19 cellular contexts compared by ENCODE assay signal in the genomic region with DNA sequence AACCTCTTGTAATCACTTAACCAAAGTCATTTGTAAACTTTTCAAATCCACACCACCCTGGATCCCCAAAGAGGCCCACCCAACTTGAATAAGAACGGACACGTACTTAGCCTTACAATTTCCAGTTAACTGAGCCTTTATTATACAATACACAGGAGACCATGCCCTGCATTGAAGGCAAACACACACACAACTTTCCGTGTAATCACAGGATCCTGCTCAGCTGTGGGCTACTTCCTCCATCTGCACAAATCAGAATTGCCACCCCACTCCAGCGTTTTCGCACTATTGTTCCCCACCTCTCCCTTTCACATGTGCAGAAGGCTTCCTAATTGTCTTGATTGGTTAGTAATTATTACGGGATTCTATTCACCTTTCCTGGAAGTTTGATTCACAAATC. TPM values are rescaled to one million over a fixed set of nuclear protein-coding genes. Genes with fewer than 3 reads are reported as not detected.
DNase-seq lines count a peak whose midpoint lies in the region; ATAC-seq and TF ChIP-seq lines count a peak whose summit lies in the region.
"Had no signal": no experiment of that assay in that cellular context is flagged by ENCODE, and none has a peak within 500 bp of the region (broad histone marks: within the 10 kb centered on the region; RNA-seq: fewer than 3 reads in every experiment).

No MANE protein-coding gene starts in this region.

- H2AFZ ChIP-seq in neuronal stem cell (ENCODE audit: low read length), result no peak overlapping the region

- H3K27ac Mint-ChIP-seq in endodermal cell, result no peak overlapping the region
- H3K27ac Mint-ChIP-seq: CD14-positive monocyte; CD8-positive, alpha-beta T cell; IgD-negative memory B cell had no signal

- H3K9me3 Mint-ChIP-seq in endodermal cell, result no peaks in the 10 kb centered on the region
- H3K9me3 Mint-ChIP-seq: CD8-positive, alpha-beta T cell; IgD-negative memory B cell had no signal

- no peak overlapping the region for H3K4me3 Mint-ChIP-seq in endodermal cell
- H3K4me3 Mint-ChIP-seq: CD14-positive monocyte; CD8-positive, alpha-beta T cell; IgD-negative memory B cell had no signal

- H3K4ac ChIP-seq in neuronal stem cell (ENCODE audit: low read length), result no peak overlapping the region

- no peak for TF ChIP-seq POLR2A in heart left ventricle (IDR thresholded peaks at IDR 0.05)

- no peak overlapping the region for H3K23ac ChIP-seq in neuronal stem cell (ENCODE audit: low read depth, low read length, poor library complexity)

- H3K4me1 Mint-ChIP-seq in endodermal cell, result peaks cover 11% of the 10 kb centered on the region
- H3K4me1 Mint-ChIP-seq: CD14-positive monocyte had no signal

- H3K27ac ChIP-seq in heart left ventricle, result peak overlapping the region in 2 of 12 donors; percentile 9 to 33
- no peak overlapping the region for H3K27ac ChIP-seq in SJCRH30
- no peak overlapping the region for H3K27ac ChIP-seq in endodermal cell (ENCODE audit: low read depth, low read length)
- no peak overlapping the region for H3K27ac ChIP-seq in neuronal stem cell (replicated peaks; ENCODE audit: low read length)
- H3K27ac ChIP-seq: BLaER1 had no signal

- H2AK5ac ChIP-seq in neuronal stem cell (ENCODE audit: low read depth, low read length), result no peak overlapping the region

- no peak overlapping the region for H4K91ac ChIP-seq in neuronal stem cell (ENCODE audit: low read depth, low read length, poor library complexity)

- H2BK15ac ChIP-seq in neuronal stem cell (ENCODE audit: low read length), result no peak overlapping the region

- no peak overlapping the region for H3K14ac ChIP-seq in neuronal stem cell (ENCODE audit: low read length)

- H2BK5ac ChIP-seq in neuronal stem cell (ENCODE audit: low read length), result no peak overlapping the region

- TF ChIP-seq CTCF in heart left ventricle (IDR thresholded peaks at IDR 0.05) (no peak), endodermal cell (conservative IDR thresholded peaks at IDR 0.05) (no peak)

- H3K36me3 ChIP-seq in heart left ventricle (no peaks in the 10 kb centered on the region), SJCRH30 (no peaks in the 10 kb centered on the region), endodermal cell (ENCODE audit: control insufficient read depth, insufficient read depth, low read length) (no peaks in the 10 kb centered on the region), neuronal stem cell (replicated peaks in 1 of 2; ENCODE audit: control insufficient read depth in 2 of 2, insufficient read depth in 2 of 2, low read length in 2 of 2) (no peaks in the 10 kb centered on the region)
- H3K36me3 ChIP-seq: BLaER1, HAP-1 had no signal

- no peak overlapping the region for H2BK120ac ChIP-seq in neuronal stem cell (ENCODE audit: low read depth, low read length)

- H3K4me2 ChIP-seq in neuronal stem cell (ENCODE audit: insufficient read depth, low read length, poor library complexity, severe bottlenecking), result no peak overlapping the region
- H3K4me2 ChIP-seq: BLaER1 had no signal

- peaks cover 5% of the 10 kb centered on the region for H3K27me3 Mint-ChIP-seq in endodermal cell (ENCODE audit: insufficient read depth)

- 64 to 75% (median 71%) methylated on average over 6 of the region's 6 CpGs for WGBS in heart left ventricle, 4 donors
- WGBS in endodermal cell (ENCODE audit: insufficient coverage in 1 of 2, insufficient read length in 1 of 2), 2 experiments, result 80 to 94% methylated on average over 1 to 4 of the region's 6 CpGs
- no CpG with 5 or more reads among the region's 6 CpGs for WGBS in neuronal stem cell (ENCODE audit: extremely low coverage in 2 of 2, insufficient read length in 2 of 2, insufficient replicate concordance in 1 of 2), 2 donors

- H3K9me3 ChIP-seq in heart left ventricle (no peaks in the 10 kb centered on the region), SJCRH30 (replicated peaks) (0 out of 2 replicates have a peak, but pooled peaks cover 2% of the 10 kb centered on the region), endodermal cell (ENCODE audit: control insufficient read depth, low read length) (no peaks in the 10 kb centered on the region), neuronal stem cell (replicated peaks in 1 of 2; ENCODE audit: control insufficient read depth in 2 of 2, insufficient read depth in 1 of 2, low read depth in 1 of 2, low read length in 2 of 2) (no peaks in the 10 kb centered on the region)
- H3K9me3 ChIP-seq: BLaER1, HAP-1 had no signal

- H3K18ac ChIP-seq in neuronal stem cell (ENCODE audit: low read length), result no peak overlapping the region

- DNase-seq in heart left ventricle (no peak), Right ventricle myocardium inferior (ENCODE audit: missing footprints) (no peak), SJCRH30 (peak in 1 of 2 experiments; percentile 45), endodermal cell (peak; percentile 25), neuronal stem cell (ENCODE audit: low spot score) (no peak), NCI-H1694 treated with DMSO at 0.1 percent for 48 hours (lab: John Stamatoyannopoulos, UW) (no peak), OCI-M1 (lab: John Stamatoyannopoulos, UW) (no peak)
- DNase-seq: 8988T; CD8-positive, alpha-beta T cell; DMS 273 treated with DMSO at 0.1 percent for 48 hours; DMS53; DND-41; EL had no signal

- H3K27me3 ChIP-seq in heart left ventricle, result no peaks in the 10 kb centered on the region
- no peaks in the 10 kb centered on the region for H3K27me3 ChIP-seq in SJCRH30
- H3K27me3 ChIP-seq in endodermal cell (ENCODE audit: control insufficient read depth, insufficient read depth, low read length, poor library complexity, severe bottlenecking), result no peaks in the 10 kb centered on the region
- no peaks in the 10 kb centered on the region for H3K27me3 ChIP-seq in neuronal stem cell (ENCODE audit: control insufficient read depth in 3 of 3, insufficient read depth in 3 of 3, low read depth in 1 of 3, low read length in 3 of 3)
- H3K27me3 ChIP-seq: BLaER1 had no signal

- intact Hi-C loops in heart left ventricle (cut with DNase I), result no loop called here
- intact Hi-C loops in Right ventricle myocardium inferior (cut with DNase I), result no loop called here

- peak overlapping the region; percentile 14 for H2BK12ac ChIP-seq in neuronal stem cell (ENCODE audit: low read length)

- ATAC-seq in heart left ventricle (peak in 3 of 4 donors; percentile 22 to 78 (median 22)), Right ventricle myocardium inferior (no peak), HG02885 (IDR thresholded peaks at IDR 0.05; ENCODE audit: poor library complexity, unreplicated experiment) (no peak)
- ATAC-seq: CD8-positive, alpha-beta T cell; GM12878 had no signal

- H4K8ac ChIP-seq in neuronal stem cell (ENCODE audit: low read depth, low read length), result no peak overlapping the region

- no peak overlapping the region for H3K9ac ChIP-seq in endodermal cell (ENCODE audit: extremely low read depth, low read length, poor library complexity, severe bottlenecking)
- no peak overlapping the region for H3K9ac ChIP-seq in neuronal stem cell (ENCODE audit: low read depth, low read length, poor library complexity)
- H3K9ac ChIP-seq: BLaER1 had no signal

- H3K4me1 ChIP-seq in heart left ventricle (no peaks in the 10 kb centered on the region), SJCRH30 (peaks cover 17% of the 10 kb centered on the region), endodermal cell (ENCODE audit: control insufficient read depth, insufficient read depth, low read length) (no peaks in the 10 kb centered on the region), neuronal stem cell (ENCODE audit: control insufficient read depth in 2 of 2, insufficient read depth in 1 of 2, low read depth in 1 of 2, low read length in 2 of 2) (peaks cover 14 to 24% of the 10 kb centered on the region in 2 donors)
- H3K4me1 ChIP-seq: BLaER1, HAP-1 had no signal

- H3K4me3 ChIP-seq in heart left ventricle (no peak overlapping the region), SJCRH30 (peak overlapping the region; percentile 12), endodermal cell (ENCODE audit: low read length) (no peak overlapping the region), neuronal stem cell (ENCODE audit: low read length in 2 of 2) (no peak overlapping the region)
- H3K4me3 ChIP-seq: BLaER1, GM12878, HAP-1 had no signal

- H3K36me3 Mint-ChIP-seq in endodermal cell (ENCODE audit: low read depth), result no peaks in the 10 kb centered on the region
- H3K36me3 Mint-ChIP-seq: CD14-positive monocyte; CD8-positive, alpha-beta T cell had no signal

- no peaks in the 10 kb centered on the region for H3K79me1 ChIP-seq in neuronal stem cell (ENCODE audit: low read depth, low read length)

RNA-seq across cellular contexts. Expression of a gene that starts 12.1 kb away (rescaled TPM):
- 100 to 1,000 TPM in 1 of 9 donors, 10 to 100 TPM in 8; 57.7 to 230 (median 75.1) TPM for total RNA-seq in heart left ventricle
- polyA plus RNA-seq in heart left ventricle, result 10 to 100 TPM; 30.9 to 64.6 TPM
- total RNA-seq in Right ventricle myocardium inferior, result 59.0 TPM
- 71.1 and 78.1 TPM in 2 replicates for total RNA-seq in SJCRH30 (2014; rRNA removed; shearing (Covaris generic))
- 100 to 1,000 TPM; 523 to 701 TPM for total RNA-seq in endodermal cell
- 279 TPM for polyA plus RNA-seq in endodermal cell (2013, experiment 1 of 2)
- polyA plus RNA-seq in endodermal cell (2013, experiment 2 of 2), result 257 TPM
- polyA plus RNA-seq in neuronal stem cell (2013, experiment 1 of 2), result 42.1 TPM
- polyA plus RNA-seq in neuronal stem cell (2013, experiment 2 of 2), result 42.8 TPM

Comparison
In these comparisons a context has a peak if more than half of its experiments do, and no peak if none do; other contexts are left out.
1. ATAC-seq: peak in heart left ventricle (3 of 4); none in Right ventricle myocardium inferior (single experiment) and HG02885 (single experiment).